ENCODE assay signal across 1 cellular context in the genomic region with DNA sequence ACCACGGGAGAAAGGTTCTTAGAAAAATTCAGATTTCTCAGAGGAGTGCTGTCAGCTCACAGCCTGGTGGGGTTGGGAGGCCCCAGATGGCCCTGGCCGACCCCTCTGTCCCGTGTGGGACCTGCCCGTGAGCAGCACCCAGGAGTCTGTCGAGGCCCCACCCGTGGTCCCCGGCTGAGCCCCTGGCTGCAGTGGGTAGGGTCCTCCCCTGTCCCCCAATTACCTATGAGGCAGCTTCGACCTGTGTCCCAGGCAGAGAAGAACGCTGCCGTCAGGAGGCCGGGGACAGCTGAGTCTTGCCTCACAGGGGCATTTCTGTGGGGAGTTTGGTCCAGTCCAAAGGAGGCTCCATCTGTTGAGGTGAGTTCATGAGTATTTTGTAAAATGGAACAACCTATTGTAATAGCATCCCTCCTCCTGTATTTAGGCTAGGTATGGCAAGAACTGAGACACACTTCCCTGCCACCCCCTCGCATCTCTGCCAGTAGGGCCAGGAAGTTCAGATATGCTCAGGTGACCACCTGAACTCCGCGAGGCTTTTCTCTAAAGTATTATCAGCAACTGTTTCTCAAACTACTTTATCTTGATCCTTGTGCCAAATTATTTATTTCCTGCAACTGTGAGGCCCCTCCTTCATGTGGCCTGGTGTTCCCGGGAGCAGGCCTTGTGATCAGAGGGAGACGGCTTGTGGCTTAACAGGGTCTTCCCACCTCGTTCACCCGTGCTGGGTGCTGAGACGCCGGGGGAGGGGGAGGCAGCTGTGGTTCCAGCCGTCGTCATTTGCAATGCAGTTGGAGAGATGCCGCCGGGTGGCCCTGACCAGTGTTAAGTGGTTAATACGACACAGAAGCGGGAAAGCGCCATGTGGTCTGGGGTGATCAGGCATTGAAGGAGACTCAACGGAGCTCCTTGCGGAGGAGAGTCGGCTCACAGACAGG.
TF ChIP-seq lines count a peak whose summit lies in the region.

No MANE protein-coding gene starts in this region.

TF ChIP-seq in H1, 55 proteins besides CTCF, POLR2A, EP300 and RAD21 (continued from another document):
- TF ChIP-seq, protein P1, sequence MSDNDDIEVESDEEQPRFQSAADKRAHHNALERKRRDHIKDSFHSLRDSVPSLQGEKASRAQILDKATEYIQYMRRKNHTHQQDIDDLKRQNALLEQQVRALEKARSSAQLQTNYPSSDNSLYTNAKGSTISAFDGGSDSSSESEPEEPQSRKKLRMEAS (IDR thresholded peaks at IDR 0.05) = peak; percentile 97
- TF ChIP-seq CTBP2 (IDR thresholded peaks at IDR 0.05; ENCODE audit: borderline replicate concordance, insufficient read depth, insufficient read length, low read length) = no peak
- TF ChIP-seq E2F6 (IDR thresholded peaks at IDR 0.05) = peak; percentile 99
- no peak for TF ChIP-seq SAP30 (IDR thresholded peaks at IDR 0.05; ENCODE audit: insufficient read depth, insufficient replicate concordance, low read length)
- no peak for TF ChIP-seq PHF8 (conservative IDR thresholded peaks at IDR 0.05; ENCODE audit: low read depth, low read length)
- TF ChIP-seq SUZ12 (IDR thresholded peaks at IDR 0.05; ENCODE audit: low read length) = no peak
- TF ChIP-seq SP1 (IDR thresholded peaks at IDR 0.05; ENCODE audit: low read depth, low read length) = no peak
- no peak for TF ChIP-seq USF2 (IDR thresholded peaks at IDR 0.05; ENCODE audit: low read length)
TF ChIP-seq in H1: peak in this region for 2.
